In the genomic region with DNA sequence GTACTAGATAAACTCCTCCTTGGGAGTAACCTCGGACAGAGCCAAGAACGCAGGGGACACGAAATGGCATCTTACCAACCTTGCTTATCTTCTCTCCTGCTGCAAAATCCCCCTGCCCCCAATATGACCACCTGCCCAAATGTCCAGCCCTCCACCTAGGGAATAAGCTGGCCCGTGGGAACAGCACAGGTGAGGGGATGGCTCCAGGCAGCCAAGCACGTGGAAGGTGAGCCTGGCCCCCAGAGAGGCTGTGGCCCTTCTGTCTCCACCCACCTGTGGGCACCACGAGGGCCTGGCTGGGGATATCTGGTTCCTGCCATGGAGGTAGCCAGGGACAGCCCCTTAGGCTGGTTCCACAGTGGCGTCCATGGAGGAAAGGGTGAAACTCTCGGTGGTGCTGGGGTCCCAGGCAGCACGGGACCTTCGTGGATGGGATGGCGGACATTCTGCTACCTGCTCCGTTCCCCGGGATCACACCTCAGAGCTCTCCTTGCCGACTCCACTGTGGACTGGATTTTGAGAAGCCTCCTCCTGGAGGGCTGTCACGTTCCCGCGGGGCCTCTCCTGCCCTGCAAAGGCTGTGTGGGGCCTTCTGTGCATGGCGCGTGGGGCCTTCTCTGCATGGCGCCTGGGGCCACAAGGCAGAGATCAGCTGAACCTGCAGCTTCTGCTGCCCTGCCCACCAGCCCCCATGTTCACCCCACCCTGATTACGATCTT, we compare ENCODE assay signal across 21 cellular contexts.
"Had no signal": no experiment of that assay in that cellular context is flagged by ENCODE, and none has a peak within 500 bp of the region (broad histone marks: within the 10 kb centered on the region; RNA-seq: fewer than 3 reads in every experiment).

No MANE protein-coding gene starts in this region.

- H2AFZ ChIP-seq: hepatocyte had no signal

- H3K79me2 ChIP-seq: hepatocyte had no signal

- DNase-seq: activated CD4-positive, alpha-beta T cell treated with anti-CD3 and anti-CD28 coated beads for 48 hours; activated CD4-positive, CD25-positive, alpha-beta regulatory T cell; activated CD8-positive, alpha-beta T cell treated with anti-CD3 and anti-CD28 coated beads, Interleukin-2, amount 10 ng/mL, durations not matched to agents 7 days and 5 days; activated naive CD4-positive, alpha-beta T cell treated with anti-CD3 and anti-CD28 coated beads for 36 hours; activated T-cell treated with anti-CD3 and anti-CD28 coated beads, Interleukin-2, amount 50 U/mL, for 24 hours; effector memory CD4-positive, alpha-beta T cell; left cardiac atrium; psoas muscle; right cardiac atrium; stimulated activated CD4-positive, alpha-beta T cell treated with anti-CD3 and anti-CD28 coated beads, Interleukin-15, amount 100 ng/mL, for 24 hours; stimulated activated CD4-positive, alpha-beta T cell treated with anti-CD3 and anti-CD28 coated beads, Interleukin-2, amount 100 ng/mL, for 48 hours; stimulated activated naive CD8-positive, alpha-beta T cell treated with anti-CD3 and anti-CD28 coated beads, Interleukin-15, amount 100 ng/mL, for 72 hours; transverse colon had no signal

- H3K36me3 Mint-ChIP-seq: mesothelial cell of epicardium; natural killer cell treated with Interleukin-12 subunit alpha and Interleukin-12 subunit beta and Interleukin-15 and Interleukin-18, amount 100 ng/mL, for 72 hours had no signal

- H3K4me2 ChIP-seq: hepatocyte had no signal

- H3K27ac ChIP-seq: hepatocyte, psoas muscle, SK-N-MC, skin epidermis, suprapubic skin, transverse colon had no signal

- H3K9me3 Mint-ChIP-seq: activated naive CD4-positive, alpha-beta T cell treated with anti-CD3 and anti-CD28 coated beads for 36 hours; activated T-cell treated with anti-CD3 and anti-CD28 coated beads, Interleukin-2, amount 50 U/mL, for 24 hours; dendritic cell treated with granulocyte-macrophage colony-stimulating factor and Interleukin-4, amounts not matched to agents 40 ng/mL and 50 ng/mL, for 4 days; mesothelial cell of epicardium; natural killer cell treated with Interleukin-12 subunit alpha and Interleukin-12 subunit beta and Interleukin-15 and Interleukin-18, amount 100 ng/mL, for 72 hours; stimulated activated naive CD8-positive, alpha-beta T cell treated with anti-CD3 and anti-CD28 coated beads, Interleukin-15, amount 100 ng/mL, for 72 hours had no signal

- H3K27ac Mint-ChIP-seq: activated CD8-positive, alpha-beta T cell treated with anti-CD3 and anti-CD28 coated beads, Interleukin-2, amount 10 ng/mL, durations not matched to agents 7 days and 5 days; activated naive CD4-positive, alpha-beta T cell treated with anti-CD3 and anti-CD28 coated beads for 36 hours; activated T-cell treated with anti-CD3 and anti-CD28 coated beads, Interleukin-2, amount 50 U/mL, for 24 hours; dendritic cell treated with granulocyte-macrophage colony-stimulating factor and Interleukin-4, amounts not matched to agents 40 ng/mL and 50 ng/mL, for 4 days; mesothelial cell of epicardium; natural killer cell treated with Interleukin-12 subunit alpha and Interleukin-12 subunit beta and Interleukin-15 and Interleukin-18, amount 100 ng/mL, for 72 hours; stimulated activated naive CD8-positive, alpha-beta T cell treated with anti-CD3 and anti-CD28 coated beads, Interleukin-15, amount 100 ng/mL, for 72 hours had no signal

- H3K4me3 ChIP-seq: hepatocyte, lung, psoas muscle, SK-N-MC, skin epidermis, suprapubic skin, transverse colon had no signal

- H3K4me3 Mint-ChIP-seq: activated CD8-positive, alpha-beta T cell treated with anti-CD3 and anti-CD28 coated beads, Interleukin-2, amount 10 ng/mL, durations not matched to agents 7 days and 5 days; activated naive CD4-positive, alpha-beta T cell treated with anti-CD3 and anti-CD28 coated beads for 36 hours; activated T-cell treated with anti-CD3 and anti-CD28 coated beads, Interleukin-2, amount 50 U/mL, for 24 hours; dendritic cell treated with granulocyte-macrophage colony-stimulating factor and Interleukin-4, amounts not matched to agents 40 ng/mL and 50 ng/mL, for 4 days; mesothelial cell of epicardium; natural killer cell treated with Interleukin-12 subunit alpha and Interleukin-12 subunit beta and Interleukin-15 and Interleukin-18, amount 100 ng/mL, for 72 hours; stimulated activated naive CD8-positive, alpha-beta T cell treated with anti-CD3 and anti-CD28 coated beads, Interleukin-15, amount 100 ng/mL, for 72 hours had no signal

- ATAC-seq: activated CD8-positive, alpha-beta T cell treated with anti-CD3 and anti-CD28 coated beads, Interleukin-2, amount 10 ng/mL, durations not matched to agents 7 days and 5 days; natural killer cell treated with Interleukin-12 subunit alpha and Interleukin-12 subunit beta and Interleukin-15 and Interleukin-18, amount 100 ng/mL, for 72 hours; stimulated activated naive CD8-positive, alpha-beta T cell treated with anti-CD3 and anti-CD28 coated beads, Interleukin-15, amount 100 ng/mL, for 72 hours had no signal

- H3K9me3 ChIP-seq: psoas muscle, suprapubic skin, transverse colon had no signal

- H3K36me3 ChIP-seq: suprapubic skin, transverse colon had no signal
